In genomic region chr18:39496986-39497385, GRCh38 we compare ENCODE assay signal across 3 cellular contexts.
TF ChIP-seq lines count a peak whose summit lies in the region.

No MANE protein-coding gene starts in this region.

TF ChIP-seq in HepG2, 621 proteins besides CTCF, POLR2A, EP300 and RAD21:
- TF ChIP-seq SKIL (CRISPR knock-in tag; IDR thresholded peaks at IDR 0.05; ENCODE audit: borderline replicate concordance) (no peak), SIX4 (CRISPR knock-in tag; IDR thresholded peaks at IDR 0.05) (no peak), GZF1 (CRISPR knock-in tag; IDR thresholded peaks at IDR 0.05) (no peak), MAFK (conservative IDR thresholded peaks at IDR 0.05 in 1 of 2, IDR thresholded peaks at IDR 0.05 in 1 of 2; ENCODE audit: low read length in 2 of 2) (peak; percentile 65 to 86), MAFF (IDR thresholded peaks at IDR 0.05; ENCODE audit: low read depth, low read length) (peak; percentile 81), NCOA2 (CRISPR knock-in tag; IDR thresholded peaks at IDR 0.05) (no peak), SNAPC4 (CRISPR knock-in tag; IDR thresholded peaks at IDR 0.05) (no peak)

TF ChIP-seq in IMR-90, 13 proteins besides CTCF, POLR2A, EP300 and RAD21:
- TF ChIP-seq RCOR1 (IDR thresholded peaks at IDR 0.05; ENCODE audit: insufficient replicate concordance, low read length) = no peak
- TF ChIP-seq CHD1 (IDR thresholded peaks at IDR 0.05; ENCODE audit: low read depth, low read length) = no peak
- TF ChIP-seq MAFK (IDR thresholded peaks at IDR 0.05; ENCODE audit: low read depth, low read length) = peak; percentile 75

TF ChIP-seq in H1, 55 proteins besides CTCF, POLR2A, EP300 and RAD21:
- TF ChIP-seq BCL11A (IDR thresholded peaks at IDR 0.05; ENCODE audit: low read depth in 2 of 2, low read length in 2 of 2) (no peak), SP1 (IDR thresholded peaks at IDR 0.05; ENCODE audit: low read depth, low read length) (no peak), KDM5A (IDR thresholded peaks at IDR 0.05; ENCODE audit: low read length) (no peak), PHF8 (conservative IDR thresholded peaks at IDR 0.05; ENCODE audit: low read depth, low read length) (no peak), POLR2AphosphoS5 (IDR thresholded peaks at IDR 0.05; ENCODE audit: low read depth, low read length) (no peak), JUN (IDR thresholded peaks at IDR 0.05; ENCODE audit: low read depth, low read length) (no peak), CHD7 (IDR thresholded peaks at IDR 0.05; ENCODE audit: insufficient replicate concordance, low read length) (no peak), SRF (IDR thresholded peaks at IDR 0.05; ENCODE audit: low read depth, low read length) (no peak), SP2 (IDR thresholded peaks at IDR 0.05; ENCODE audit: low read length) (no peak), EGR1 (IDR thresholded peaks at IDR 0.05; ENCODE audit: borderline replicate concordance, low read depth, low read length) (no peak)
